Comparison of ENCODE assay signal across 17 cellular contexts in the genomic region with DNA sequence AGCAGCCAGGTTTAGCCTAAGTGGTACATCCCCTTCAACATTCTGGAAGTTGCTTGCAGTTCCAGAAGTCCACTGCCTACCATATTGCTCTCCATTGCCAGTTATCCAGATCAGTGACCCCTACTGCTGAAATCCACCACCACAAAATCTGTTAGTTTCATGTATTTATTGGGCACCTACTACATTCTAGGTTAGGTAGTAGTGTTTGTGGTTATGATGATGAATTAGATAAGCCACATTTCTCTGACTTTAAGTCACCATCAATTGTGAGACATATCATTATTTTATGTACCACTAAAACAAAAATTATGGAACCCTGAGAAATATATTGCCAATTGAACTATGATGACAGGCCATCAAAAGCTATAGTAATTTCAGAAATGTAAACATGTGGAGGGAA.
A peak's percentile ranks its signal among the peaks of the same experiment; 100 is the strongest.
DNase-seq lines count a peak whose midpoint lies in the region; ATAC-seq and TF ChIP-seq lines count a peak whose summit lies in the region.
"Had no signal": no experiment of that assay in that cellular context is flagged by ENCODE, and none has a peak within 500 bp of the region (broad histone marks: within the 10 kb centered on the region; RNA-seq: fewer than 3 reads in every experiment).

No MANE protein-coding gene starts in this region.

- H3K27me3 ChIP-seq in PC-9 (ENCODE audit: insufficient read depth, low read depth) = no peaks in the 10 kb centered on the region
- no peaks in the 10 kb centered on the region for H3K27me3 ChIP-seq in smooth muscle cell (ENCODE audit: low read depth)
- H3K27me3 ChIP-seq: BLaER1 had no signal

- H3K9me3 ChIP-seq in PC-9 (ENCODE audit: insufficient read depth, low read depth) = peaks cover 3% of the 10 kb centered on the region; the same call in 1 of the 2 replicates
- H3K9me3 ChIP-seq in smooth muscle cell (replicated peaks; ENCODE audit: low read depth) = no peaks in the 10 kb centered on the region
- H3K9me3 ChIP-seq: BLaER1 had no signal

- peaks cover 20% of the 10 kb centered on the region for H3K27me3 Mint-ChIP-seq in activated naive CD4-positive, alpha-beta T cell treated with anti-CD3 and anti-CD28 coated beads, Interleukin-2, amount 50 U/mL, for 24 hours
- peaks cover 19% of the 10 kb centered on the region for H3K27me3 Mint-ChIP-seq in activated naive CD4-positive, alpha-beta T cell treated with anti-CD3 and anti-CD28 coated beads for 36 hours (ENCODE audit: low read depth)

- BruUV-seq in PC-9 (replicated peaks; lab: Mats Ljungman, UMichigan) = no TSS peak

- H3K4me1 ChIP-seq in PC-9 (replicated peaks; ENCODE audit: insufficient read depth) (peaks cover 11% of the 10 kb centered on the region), smooth muscle cell (ENCODE audit: low read depth) (peaks cover 13% of the 10 kb centered on the region)

- no peaks in the 10 kb centered on the region for H3K4me1 Mint-ChIP-seq in activated naive CD4-positive, alpha-beta T cell treated with anti-CD3 and anti-CD28 coated beads, Interleukin-2, amount 50 U/mL, for 24 hours
- H3K4me1 Mint-ChIP-seq in activated naive CD4-positive, alpha-beta T cell treated with anti-CD3 and anti-CD28 coated beads for 36 hours (ENCODE audit: low read depth) = no peaks in the 10 kb centered on the region
- H3K4me1 Mint-ChIP-seq: CD14-positive monocyte had no signal

- ATAC-seq in GM21717 (IDR thresholded peaks at IDR 0.05; ENCODE audit: unreplicated experiment) (no peak), HG03439 (IDR thresholded peaks at IDR 0.05; ENCODE audit: unreplicated experiment) (no peak)

- no peak overlapping the region for H3K4me3 ChIP-seq in PC-9
- no peak overlapping the region for H3K4me3 ChIP-seq in smooth muscle cell
- H3K4me3 ChIP-seq: BLaER1, GM23248 had no signal

- no peaks in the 10 kb centered on the region for H3K79me2 ChIP-seq in PC-9 (ENCODE audit: low read depth)
- no peaks in the 10 kb centered on the region for H3K79me2 ChIP-seq in smooth muscle cell (ENCODE audit: low read depth)

- H3K27ac Mint-ChIP-seq in activated naive CD4-positive, alpha-beta T cell treated with anti-CD3 and anti-CD28 coated beads, Interleukin-2, amount 50 U/mL, for 24 hours = peak overlapping the region; percentile 27
- no peak overlapping the region for H3K27ac Mint-ChIP-seq in activated naive CD4-positive, alpha-beta T cell treated with anti-CD3 and anti-CD28 coated beads for 36 hours
- H3K27ac Mint-ChIP-seq: CD14-positive monocyte; CD4-positive, alpha-beta memory T cell had no signal

- CTCF ChIA-PET in activated naive CD4-positive, alpha-beta T cell treated with anti-CD3 and anti-CD28 coated beads for 36 hours (lab: Charles Lee) = interaction anchor here (1.0 kb wide), 1 partner anchor 14 kb away, joined by 4 read pairs; no protein-coding TSS in a partner anchor
- CTCF ChIA-PET in PC-9 (lab: Charles Lee) = interaction anchor here (0.6 kb wide), 1 partner anchor 1996 kb away, joined by 4 read pairs; no protein-coding TSS in a partner anchor

- H3K4me2 ChIP-seq in PC-9 = peak overlapping the region; percentile 15; the same call in 1 of the 2 replicates
- peak overlapping the region; percentile 34 for H3K4me2 ChIP-seq in smooth muscle cell
- H3K4me2 ChIP-seq: BLaER1 had no signal

- H2AFZ ChIP-seq in PC-9 (no peak overlapping the region), smooth muscle cell (ENCODE audit: low read depth) (no peak overlapping the region)
- H2AFZ ChIP-seq: GM23248 had no signal

- H3F3A ChIP-seq in PC-9 (ENCODE audit: insufficient read depth, low read depth) (no peaks in the 10 kb centered on the region), smooth muscle cell (ENCODE audit: low read depth) (no peaks in the 10 kb centered on the region)

- H4K20me1 ChIP-seq in PC-9 (ENCODE audit: insufficient read depth) = no peaks in the 10 kb centered on the region
- no peaks in the 10 kb centered on the region for H4K20me1 ChIP-seq in smooth muscle cell (ENCODE audit: low read depth)
- H4K20me1 ChIP-seq: BLaER1 had no signal

- no peak for DNase-seq in activated naive CD4-positive, alpha-beta T cell treated with anti-CD3 and anti-CD28 coated beads for 36 hours
- DNase-seq in PC-9 = no peak
- DNase-seq in kidney tubule cell (ENCODE audit: low spot score) = peak; percentile 8
- no peak for DNase-seq in smooth muscle cell (lab: John Stamatoyannopoulos, UW; ENCODE audit: unreplicated experiment)
- DNase-seq in substantia nigra (lab: John Stamatoyannopoulos, UW) = no peak
- DNase-seq: CD4-positive, alpha-beta memory T cell; DMS153; DMS79; GDM1; HCEC 1CT had no signal

- no peaks in the 10 kb centered on the region for H3K36me3 Mint-ChIP-seq in activated naive CD4-positive, alpha-beta T cell treated with anti-CD3 and anti-CD28 coated beads, Interleukin-2, amount 50 U/mL, for 24 hours
- no peaks in the 10 kb centered on the region for H3K36me3 Mint-ChIP-seq in activated naive CD4-positive, alpha-beta T cell treated with anti-CD3 and anti-CD28 coated beads for 36 hours (ENCODE audit: low read depth)
- H3K36me3 Mint-ChIP-seq: CD14-positive monocyte; CD4-positive, alpha-beta memory T cell had no signal

- TF ChIP-seq CTCF in PC-9 (conservative IDR thresholded peaks at IDR 0.05) (no peak), smooth muscle cell (IDR thresholded peaks at IDR 0.05; ENCODE audit: borderline replicate concordance, insufficient read depth, poor library complexity, severe bottlenecking) (no peak)

- POLR2A ChIA-PET in PC-9 (lab: Charles Lee; ENCODE audit: unreplicated experiment) = interaction anchor here (0.6 kb wide), 1 partner anchor 85 kb away, joined by 3 read pairs; no protein-coding TSS in a partner anchor

- H3K36me3 ChIP-seq in PC-9 (ENCODE audit: low read depth) (no peaks in the 10 kb centered on the region), smooth muscle cell (ENCODE audit: low read depth) (no peaks in the 10 kb centered on the region)
- H3K36me3 ChIP-seq: BLaER1 had no signal

- H3K9ac ChIP-seq in smooth muscle cell (ENCODE audit: low read depth) = no peak overlapping the region
- H3K9ac ChIP-seq: BLaER1, GM23248 had no signal

- intact Hi-C loops in activated naive CD4-positive, alpha-beta T cell treated with anti-CD3 and anti-CD28 coated beads for 36 hours (cut with micrococcal nuclease) = no loop called here
- intact Hi-C loops in PC-9 (cut with micrococcal nuclease; ENCODE audit: unreplicated experiment) = no loop called here

- no peak overlapping the region for H3K27ac ChIP-seq in PC-9
- H3K27ac ChIP-seq in smooth muscle cell (ENCODE audit: low read depth) = no peak overlapping the region
- H3K27ac ChIP-seq in substantia nigra (ENCODE audit: low read depth, low read length, poor library complexity, severe bottlenecking) = no peak overlapping the region
- H3K27ac ChIP-seq: 22Rv1, BLaER1, GM23248 had no signal

- no peaks in the 10 kb centered on the region for H3K9me3 Mint-ChIP-seq in activated naive CD4-positive, alpha-beta T cell treated with anti-CD3 and anti-CD28 coated beads, Interleukin-2, amount 50 U/mL, for 24 hours
- H3K9me3 Mint-ChIP-seq in activated naive CD4-positive, alpha-beta T cell treated with anti-CD3 and anti-CD28 coated beads for 36 hours = no peaks in the 10 kb centered on the region
- H3K9me3 Mint-ChIP-seq: CD14-positive monocyte; CD4-positive, alpha-beta memory T cell had no signal

- H3K4me3 Mint-ChIP-seq in activated naive CD4-positive, alpha-beta T cell treated with anti-CD3 and anti-CD28 coated beads, Interleukin-2, amount 50 U/mL, for 24 hours = no peak overlapping the region
- no peak overlapping the region for H3K4me3 Mint-ChIP-seq in activated naive CD4-positive, alpha-beta T cell treated with anti-CD3 and anti-CD28 coated beads for 36 hours
- H3K4me3 Mint-ChIP-seq: CD14-positive monocyte; CD4-positive, alpha-beta memory T cell had no signal

- H3K9me2 ChIP-seq in PC-9 (ENCODE audit: insufficient read depth) = no peaks in the 10 kb centered on the region
